14 cellular contexts compared by ENCODE assay signal in the genomic region with DNA sequence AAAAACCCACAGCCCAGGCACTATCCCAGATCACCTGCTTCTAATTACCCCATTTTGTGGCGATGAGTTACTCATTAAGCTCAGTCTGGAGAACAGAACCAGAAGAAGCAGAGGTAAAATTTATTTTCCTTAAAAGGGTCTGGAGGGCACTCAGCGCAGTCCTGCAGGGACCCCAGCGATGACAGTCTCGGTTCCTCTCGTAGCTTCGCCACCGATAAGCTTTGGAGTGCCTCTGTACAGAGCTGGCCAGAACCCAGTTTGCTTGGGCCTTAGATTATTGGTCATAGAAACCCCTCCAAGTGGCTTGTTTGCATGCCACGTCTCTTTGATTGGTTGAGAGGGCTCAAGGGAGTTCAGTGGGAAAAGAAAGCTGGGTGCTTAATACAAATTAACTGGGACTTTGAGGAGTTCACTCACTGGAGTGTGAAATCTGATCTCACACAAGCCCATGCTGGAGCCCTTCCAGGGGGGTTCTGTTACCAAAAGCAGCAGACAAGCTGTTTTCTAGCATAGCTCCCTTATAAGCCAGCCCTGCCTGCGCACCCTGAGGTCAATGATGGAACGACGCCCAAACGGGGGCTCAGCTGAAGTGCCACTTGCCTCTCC.
DNase-seq lines count a peak whose midpoint lies in the region; ATAC-seq and TF ChIP-seq lines count a peak whose summit lies in the region.
"Had no signal": no experiment of that assay in that cellular context is flagged by ENCODE, and none has a peak within 500 bp of the region (broad histone marks: within the 10 kb centered on the region; RNA-seq: fewer than 3 reads in every experiment).

No MANE protein-coding gene starts in this region.

- H3K4me1 ChIP-seq in testis, result peaks cover 5% of the 10 kb centered on the region
- H3K4me1 ChIP-seq: gastroesophageal sphincter had no signal

- no peak overlapping the region for H3K27ac Mint-ChIP-seq in WTC11
- no peak overlapping the region for H3K27ac Mint-ChIP-seq in T-helper 17 cell
- H3K27ac Mint-ChIP-seq: CD14-positive monocyte had no signal

- no peaks in the 10 kb centered on the region for H3K36me3 ChIP-seq in testis (ENCODE audit: low read depth, missing control alignments)
- H3K36me3 ChIP-seq: gastroesophageal sphincter, tibial artery had no signal

- no peak overlapping the region for H3K27ac ChIP-seq in testis
- H3K27ac ChIP-seq: gastroesophageal sphincter, tibial artery had no signal

- ATAC-seq in WTC11 (peak; percentile 98), T-helper 17 cell (no peak), GM21723 (IDR thresholded peaks at IDR 0.05; ENCODE audit: unreplicated experiment) (no peak), HG02885 (IDR thresholded peaks at IDR 0.05; ENCODE audit: poor library complexity, unreplicated experiment) (no peak)
- ATAC-seq: gastroesophageal sphincter had no signal

- H3K9me3 ChIP-seq in T-helper 17 cell (ENCODE audit: control insufficient read depth, low read length, poor library complexity, severe bottlenecking) (no peaks in the 10 kb centered on the region), testis (no peaks in the 10 kb centered on the region)
- H3K9me3 ChIP-seq: gastroesophageal sphincter had no signal

- WGBS in testis, 2 donors, result 89 to 90% methylated on average over 12 of the region's 12 CpGs

- no peaks in the 10 kb centered on the region; the same call in none of the 2 replicates for H3K27me3 Mint-ChIP-seq in WTC11 (ENCODE audit: low read depth)
- H3K27me3 Mint-ChIP-seq in T-helper 17 cell, result no peaks in the 10 kb centered on the region

- CTCF ChIA-PET in WTC11 (lab: Charles Lee), result interaction anchor here (1.0 to 1.4 kb wide), 6 partner anchors 22 to 103 kb away, joined by 3 to 7 read pairs (median 4); no protein-coding TSS in a partner anchor

- H3K4me3 Mint-ChIP-seq in WTC11 (no peak overlapping the region), T-helper 17 cell (no peak overlapping the region)
- H3K4me3 Mint-ChIP-seq: CD14-positive monocyte had no signal

- POLR2A ChIA-PET in WTC11 (lab: Charles Lee), result interaction anchor here (0.6 kb wide), 1 partner anchor 1303 kb away, joined by 5 read pairs; no protein-coding TSS in a partner anchor

- peaks cover 13% of the 10 kb centered on the region for H3K36me3 Mint-ChIP-seq in WTC11
- H3K36me3 Mint-ChIP-seq in T-helper 17 cell (ENCODE audit: low read depth), result no peaks in the 10 kb centered on the region
- H3K36me3 Mint-ChIP-seq: CD14-positive monocyte had no signal

- no peak overlapping the region for H3K4me3 ChIP-seq in testis
- H3K4me3 ChIP-seq: gastroesophageal sphincter, tibial artery had no signal

- H3K4me1 Mint-ChIP-seq in WTC11 (peaks cover 15% of the 10 kb centered on the region), T-helper 17 cell (peaks cover 3% of the 10 kb centered on the region)
- H3K4me1 Mint-ChIP-seq: CD14-positive monocyte had no signal

- DNase-seq in ELF-1 (ENCODE audit: low read depth, low spot score), result peak; percentile 36
- peak; percentile 82 for DNase-seq in NCI-H1694 treated with DMSO at 0.1 percent for 48 hours (lab: John Stamatoyannopoulos, UW)
- peak; percentile 54 for DNase-seq in WTC11 (ENCODE audit: low spot score)
- DNase-seq in myocyte (ENCODE audit: low read depth), result peak; percentile 16
- DNase-seq in T-helper 17 cell, result no peak
- no peak for DNase-seq in testis
- DNase-seq: activated CD8-positive, alpha-beta memory T cell treated with anti-CD3 and anti-CD28 coated beads, Interleukin-2, amount 50 U/mL, for 48 hours; amniotic stem cell; effector CD4-positive, alpha-beta T cell; tibial artery had no signal

- peaks cover 17% of the 10 kb centered on the region for H3K9me3 Mint-ChIP-seq in WTC11

- intact Hi-C loops in testis (cut with DNase I; ENCODE audit: low total_unique reads), result no loop called here

- TF ChIP-seq CTCF in WTC11 (IDR thresholded peaks at IDR 0.05) (0 out of 2 replicates have a peak, but pooled peaks have one; percentile 14), testis (IDR thresholded peaks at IDR 0.05) (no peak)

- H3K27me3 ChIP-seq in testis, result no peaks in the 10 kb centered on the region
- H3K27me3 ChIP-seq: gastroesophageal sphincter, tibial artery had no signal

- no peak for TF ChIP-seq POLR2A in testis (IDR thresholded peaks at IDR 0.05)

TF ChIP-seq in WTC11, 78 proteins besides CTCF, POLR2A, EP300 and RAD21 (continues in another document):
- TF ChIP-seq, protein P1, sequence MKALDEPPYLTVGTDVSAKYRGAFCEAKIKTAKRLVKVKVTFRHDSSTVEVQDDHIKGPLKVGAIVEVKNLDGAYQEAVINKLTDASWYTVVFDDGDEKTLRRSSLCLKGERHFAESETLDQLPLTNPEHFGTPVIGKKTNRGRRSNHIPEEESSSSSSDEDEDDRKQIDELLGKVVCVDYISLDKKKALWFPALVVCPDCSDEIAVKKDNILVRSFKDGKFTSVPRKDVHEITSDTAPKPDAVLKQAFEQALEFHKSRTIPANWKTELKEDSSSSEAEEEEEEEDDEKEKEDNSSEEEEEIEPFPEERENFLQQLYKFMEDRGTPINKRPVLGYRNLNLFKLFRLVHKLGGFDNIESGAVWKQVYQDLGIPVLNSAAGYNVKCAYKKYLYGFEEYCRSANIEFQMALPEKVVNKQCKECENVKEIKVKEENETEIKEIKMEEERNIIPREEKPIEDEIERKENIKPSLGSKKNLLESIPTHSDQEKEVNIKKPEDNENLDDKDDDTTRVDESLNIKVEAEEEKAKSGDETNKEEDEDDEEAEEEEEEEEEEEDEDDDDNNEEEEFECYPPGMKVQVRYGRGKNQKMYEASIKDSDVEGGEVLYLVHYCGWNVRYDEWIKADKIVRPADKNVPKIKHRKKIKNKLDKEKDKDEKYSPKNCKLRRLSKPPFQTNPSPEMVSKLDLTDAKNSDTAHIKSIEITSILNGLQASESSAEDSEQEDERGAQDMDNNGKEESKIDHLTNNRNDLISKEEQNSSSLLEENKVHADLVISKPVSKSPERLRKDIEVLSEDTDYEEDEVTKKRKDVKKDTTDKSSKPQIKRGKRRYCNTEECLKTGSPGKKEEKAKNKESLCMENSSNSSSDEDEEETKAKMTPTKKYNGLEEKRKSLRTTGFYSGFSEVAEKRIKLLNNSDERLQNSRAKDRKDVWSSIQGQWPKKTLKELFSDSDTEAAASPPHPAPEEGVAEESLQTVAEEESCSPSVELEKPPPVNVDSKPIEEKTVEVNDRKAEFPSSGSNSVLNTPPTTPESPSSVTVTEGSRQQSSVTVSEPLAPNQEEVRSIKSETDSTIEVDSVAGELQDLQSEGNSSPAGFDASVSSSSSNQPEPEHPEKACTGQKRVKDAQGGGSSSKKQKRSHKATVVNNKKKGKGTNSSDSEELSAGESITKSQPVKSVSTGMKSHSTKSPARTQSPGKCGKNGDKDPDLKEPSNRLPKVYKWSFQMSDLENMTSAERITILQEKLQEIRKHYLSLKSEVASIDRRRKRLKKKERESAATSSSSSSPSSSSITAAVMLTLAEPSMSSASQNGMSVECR (CRISPR knock-in tag; IDR thresholded peaks at IDR 0.05; ENCODE audit: borderline replicate concordance), result no peak
- TF ChIP-seq ZBTB21 (CRISPR knock-in tag; IDR thresholded peaks at IDR 0.05; ENCODE audit: borderline replicate concordance) (no peak), ZNF416 (CRISPR knock-in tag; IDR thresholded peaks at IDR 0.05) (no peak), RELA (CRISPR knock-in tag; IDR thresholded peaks at IDR 0.05; ENCODE audit: borderline replicate concordance) (no peak), ZNF423 (CRISPR knock-in tag; IDR thresholded peaks at IDR 0.05) (no peak), TCF7 (CRISPR knock-in tag; IDR thresholded peaks at IDR 0.05; ENCODE audit: low read depth) (no peak), CREB1 (CRISPR knock-in tag; IDR thresholded peaks at IDR 0.05) (no peak), NR3C1 (CRISPR knock-in tag; conservative IDR thresholded peaks at IDR 0.05; ENCODE audit: low read depth) (no peak), ZNF219 (CRISPR knock-in tag; IDR thresholded peaks at IDR 0.05; ENCODE audit: borderline replicate concordance) (no peak), ZNF138 (CRISPR knock-in tag; conservative IDR thresholded peaks at IDR 0.05) (no peak)
- TF ChIP-seq, protein P2, sequence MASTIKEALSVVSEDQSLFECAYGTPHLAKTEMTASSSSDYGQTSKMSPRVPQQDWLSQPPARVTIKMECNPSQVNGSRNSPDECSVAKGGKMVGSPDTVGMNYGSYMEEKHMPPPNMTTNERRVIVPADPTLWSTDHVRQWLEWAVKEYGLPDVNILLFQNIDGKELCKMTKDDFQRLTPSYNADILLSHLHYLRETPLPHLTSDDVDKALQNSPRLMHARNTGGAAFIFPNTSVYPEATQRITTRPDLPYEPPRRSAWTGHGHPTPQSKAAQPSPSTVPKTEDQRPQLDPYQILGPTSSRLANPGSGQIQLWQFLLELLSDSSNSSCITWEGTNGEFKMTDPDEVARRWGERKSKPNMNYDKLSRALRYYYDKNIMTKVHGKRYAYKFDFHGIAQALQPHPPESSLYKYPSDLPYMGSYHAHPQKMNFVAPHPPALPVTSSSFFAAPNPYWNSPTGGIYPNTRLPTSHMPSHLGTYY (CRISPR knock-in tag; IDR thresholded peaks at IDR 0.05), result no peak
- TF ChIP-seq, protein P3, sequence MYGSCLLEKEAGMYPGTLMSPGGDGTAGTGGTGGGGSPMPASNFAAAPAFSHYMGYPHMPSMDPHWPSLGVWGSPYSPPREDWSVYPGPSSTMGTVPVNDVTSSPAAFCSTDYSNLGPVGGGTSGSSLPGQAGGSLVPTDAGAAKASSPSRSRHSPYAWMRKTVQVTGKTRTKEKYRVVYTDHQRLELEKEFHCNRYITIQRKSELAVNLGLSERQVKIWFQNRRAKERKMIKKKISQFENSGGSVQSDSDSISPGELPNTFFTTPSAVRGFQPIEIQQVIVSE (CRISPR knock-in tag; IDR thresholded peaks at IDR 0.05; ENCODE audit: borderline replicate concordance), result no peak
- TF ChIP-seq, protein P4, sequence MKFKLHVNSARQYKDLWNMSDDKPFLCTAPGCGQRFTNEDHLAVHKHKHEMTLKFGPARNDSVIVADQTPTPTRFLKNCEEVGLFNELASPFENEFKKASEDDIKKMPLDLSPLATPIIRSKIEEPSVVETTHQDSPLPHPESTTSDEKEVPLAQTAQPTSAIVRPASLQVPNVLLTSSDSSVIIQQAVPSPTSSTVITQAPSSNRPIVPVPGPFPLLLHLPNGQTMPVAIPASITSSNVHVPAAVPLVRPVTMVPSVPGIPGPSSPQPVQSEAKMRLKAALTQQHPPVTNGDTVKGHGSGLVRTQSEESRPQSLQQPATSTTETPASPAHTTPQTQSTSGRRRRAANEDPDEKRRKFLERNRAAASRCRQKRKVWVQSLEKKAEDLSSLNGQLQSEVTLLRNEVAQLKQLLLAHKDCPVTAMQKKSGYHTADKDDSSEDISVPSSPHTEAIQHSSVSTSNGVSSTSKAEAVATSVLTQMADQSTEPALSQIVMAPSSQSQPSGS (CRISPR knock-in tag; IDR thresholded peaks at IDR 0.05; ENCODE audit: borderline replicate concordance, low read depth), result no peak

Comparison
In these comparisons a context has a peak if more than half of its experiments do, and no peak if none do; other contexts are left out.
1. DNase-seq: peak in ELF-1 (single experiment), NCI-H1694 treated with DMSO at 0.1 percent for 48 hours (single experiment), WTC11 (single experiment) and myocyte (single experiment); none in T-helper 17 cell (0 of 3) and testis (single experiment).